9 cellular contexts compared by ENCODE assay signal in the genomic region with DNA sequence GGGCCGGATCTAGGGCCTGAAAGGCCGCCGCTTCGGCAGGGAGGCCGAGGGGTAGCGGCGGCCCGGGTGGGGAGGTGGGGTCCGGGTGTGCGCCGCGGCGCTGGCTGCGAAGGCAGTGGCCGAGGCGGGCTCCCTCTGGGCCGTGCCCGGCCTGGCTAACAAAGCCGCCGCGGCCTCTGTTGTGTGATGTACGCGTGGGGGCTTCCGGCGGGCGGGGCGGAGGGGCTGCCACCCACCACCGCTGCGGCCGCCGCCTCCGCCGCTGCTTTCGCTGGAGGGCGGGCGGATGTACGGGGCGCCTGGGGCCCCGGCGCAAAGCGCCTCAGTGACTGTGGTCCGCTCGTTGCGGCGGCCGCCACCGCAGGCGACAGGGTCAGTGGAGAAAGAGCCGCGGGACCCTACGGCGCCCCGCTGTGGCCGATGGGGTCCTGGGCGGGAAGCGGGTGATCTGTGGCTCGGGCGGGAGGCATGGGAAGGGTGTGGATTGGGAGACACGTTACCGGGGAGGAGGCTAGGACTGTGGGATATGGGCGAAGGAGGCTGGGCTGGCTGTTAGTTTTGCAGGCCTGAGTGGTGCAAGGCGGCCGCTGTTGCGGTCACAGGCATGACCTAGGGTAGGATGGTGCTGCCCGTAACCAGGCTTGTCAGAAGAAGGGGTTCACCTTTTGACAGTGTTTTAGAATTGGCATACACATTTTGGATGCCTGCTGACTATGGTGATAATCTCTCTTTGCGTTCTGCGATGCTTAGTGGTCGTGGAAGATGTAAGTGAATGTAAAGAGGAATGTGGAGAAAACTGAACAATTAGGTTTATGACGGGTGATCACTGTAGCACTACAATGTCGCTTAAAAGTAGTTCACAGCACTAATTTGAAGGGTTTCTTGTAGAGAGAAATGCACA.
DNase-seq lines count a peak whose midpoint lies in the region; ATAC-seq, FAIRE-seq and TF ChIP-seq lines count a peak whose summit lies in the region.
"Had no signal": no experiment of that assay in that cellular context is flagged by ENCODE, and none has a peak within 500 bp of the region (broad histone marks: within the 10 kb centered on the region; RNA-seq: fewer than 3 reads in every experiment).

No MANE protein-coding gene starts in this region.

- peak overlapping the region; percentile 50 for H2AFZ ChIP-seq in neuron (ENCODE audit: low read depth, low read length)

- H3K4me1 ChIP-seq in neuron (ENCODE audit: insufficient read depth, low read length) (peaks cover 20% of the 10 kb centered on the region), subcutaneous abdominal adipose tissue (ENCODE audit: control insufficient read depth in 5 of 5, insufficient read depth in 5 of 5, low read length in 5 of 5) (peaks cover 7 to 46% (median 37%) of the 10 kb centered on the region in 5 donors)

- H3K27me3 ChIP-seq in neuron (ENCODE audit: insufficient read depth, low read length) (no peaks in the 10 kb centered on the region), subcutaneous abdominal adipose tissue (ENCODE audit: control insufficient read depth in 5 of 5, insufficient read depth in 4 of 5, low read length in 5 of 5) (no peaks in the 10 kb centered on the region)

- DNase-seq in CD1c-positive myeloid dendritic cell (ENCODE audit: extremely low spot score), result peak; percentile 75
- peak; percentile 19 for DNase-seq in GM19239 (ENCODE audit: insufficient read length, low spot score)
- DNase-seq in RCC 7860 (ENCODE audit: low spot score), result peak; percentile 39
- peak; percentile 64 for DNase-seq in activated gamma-delta T cell (lab: John Stamatoyannopoulos, UW)
- peak; percentile 47 to 82 for DNase-seq in foreskin fibroblast

- peak; percentile 42 for ATAC-seq in HG03439 (IDR thresholded peaks at IDR 0.05; ENCODE audit: unreplicated experiment)

- H3K9ac ChIP-seq in subcutaneous abdominal adipose tissue (ENCODE audit: low read length in 5 of 5), result peak overlapping the region; percentile 84 to 99 (median 97)

- peak overlapping the region; percentile 73 to 95 for H3K4me3 ChIP-seq in foreskin fibroblast (ENCODE audit: low read depth in 1 of 2, low read length in 2 of 2)
- peak overlapping the region; percentile 90 for H3K4me3 ChIP-seq in neuron (ENCODE audit: low read length)
- H3K4me3 ChIP-seq in subcutaneous abdominal adipose tissue (ENCODE audit: low read depth in 1 of 5, low read length in 5 of 5), result peak overlapping the region; percentile 72 to 97 (median 85)

- H3K9me3 ChIP-seq in neuron (ENCODE audit: low read length), result no peaks in the 10 kb centered on the region
- H3K9me3 ChIP-seq in subcutaneous abdominal adipose tissue (ENCODE audit: control insufficient read depth in 5 of 5, low read length in 5 of 5), result no peaks in the 10 kb centered on the region

- H3K36me3 ChIP-seq in neuron (ENCODE audit: insufficient read depth, low read length), result peaks cover 38% of the 10 kb centered on the region
- H3K36me3 ChIP-seq in subcutaneous abdominal adipose tissue (ENCODE audit: control insufficient read depth in 5 of 5, insufficient read depth in 5 of 5, low read length in 5 of 5), result peaks cover 32 to 39% (median 34%) of the 10 kb centered on the region in 5 donors

- peak overlapping the region; percentile 98 for H3K27ac ChIP-seq in subcutaneous abdominal adipose tissue (ENCODE audit: low read depth, low read length)

- TF ChIP-seq CTCF in foreskin fibroblast (IDR thresholded peaks at IDR 0.05; ENCODE audit: low read depth, low read length), result peak; percentile 54

- FAIRE-seq in GM19239 (lab: Jason Lieb, UNC), result peak; percentile 49
- no peak for FAIRE-seq in RCC 7860 (lab: Jason Lieb, UNC)
- FAIRE-seq: islet of Langerhans had no signal

Comparison
In these comparisons a context has a peak if more than half of its experiments do, and no peak if none do; other contexts are left out.
1. Peak in every context shown above with its lines: DNase-seq, ATAC-seq, H3K4me3 ChIP-seq and H3K27ac ChIP-seq.
2. DNase-seq: peak in every context shown above with its lines; median percentile 75 in CD1c-positive myeloid dendritic cell; 64 in foreskin fibroblast; 64 in activated gamma-delta T cell; 39 in RCC 7860; 19 in GM19239.